In the genomic region with DNA sequence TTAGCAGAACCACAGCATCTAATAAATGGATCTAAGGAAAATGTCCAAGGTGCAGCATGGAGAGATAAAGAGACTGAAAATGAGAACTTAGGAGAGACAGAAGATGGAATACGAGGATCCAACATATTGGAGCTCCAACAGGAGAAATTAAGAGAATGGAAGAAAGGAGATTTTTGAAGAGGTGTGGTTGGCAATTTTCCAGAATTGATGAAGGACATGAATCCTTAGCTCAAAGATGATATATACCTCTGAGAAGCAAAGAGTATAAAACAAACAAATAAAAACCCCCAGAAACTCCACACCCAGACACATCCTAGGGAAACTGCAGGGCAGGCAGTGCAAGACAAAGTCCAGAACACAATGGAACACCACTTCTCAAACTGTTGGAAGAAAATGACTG, we compare ENCODE assay signal across 7 cellular contexts.
"Had no signal": no experiment of that assay in that cellular context is flagged by ENCODE, and none has a peak within 500 bp of the region (broad histone marks: within the 10 kb centered on the region; RNA-seq: fewer than 3 reads in every experiment).

No MANE protein-coding gene starts in this region.

- DNase-seq: GDM1, GF-D8 had no signal

- ATAC-seq: GM12878 had no signal

- FAIRE-seq: G401.6, GM12878, GM12891, GM12892, GM19239 had no signal

- H3K4me3 ChIP-seq: GM12878 had no signal
